Comparison of ENCODE assay signal across 10 cellular contexts in genomic region chr19:16435238-16435911, GRCh38. TPM values are rescaled to one million over a fixed set of nuclear protein-coding genes. Genes with fewer than 3 reads are reported as not detected.
DNase-seq lines count a peak whose midpoint lies in the region; FAIRE-seq and TF ChIP-seq lines count a peak whose summit lies in the region.
"Had no signal": no experiment of that assay in that cellular context is flagged by ENCODE, and none has a peak within 500 bp of the region (broad histone marks: within the 10 kb centered on the region; RNA-seq: fewer than 3 reads in every experiment).

No MANE protein-coding gene starts in this region.

- H3K27ac Mint-ChIP-seq in nephron progenitor cell = peak overlapping the region; percentile 93

- H3K4me3 ChIP-seq in OCI-LY1 (ENCODE audit: low read depth, low read length, poor library complexity, severe bottlenecking) (no peak overlapping the region), fibroblast of lung (replicated peaks in 1 of 4; ENCODE audit: control extremely low read depth in 1 of 4, insufficient read depth in 1 of 4, low read depth in 3 of 4, low read length in 4 of 4) (no peak overlapping the region)

- in situ Hi-C loops in ACHN (cut with HindIII; ENCODE audit: low pct_ligation_motif_present, low pct_unique_long_range_greater_than_20kb, low sequenced_read_pairs) = no loop called here

- H3K27ac ChIP-seq in OCI-LY1 (ENCODE audit: low read depth, low read length, poor library complexity, severe bottlenecking) = peak overlapping the region; percentile 61
- peak overlapping the region; percentile 49 for H3K27ac ChIP-seq in fibroblast of lung (ENCODE audit: insufficient read depth, low read length)

- H3K27me3 ChIP-seq in OCI-LY1 (ENCODE audit: insufficient read depth, low read length) = no peaks in the 10 kb centered on the region
- no peaks in the 10 kb centered on the region for H3K27me3 ChIP-seq in fibroblast of lung (ENCODE audit: control insufficient read depth, insufficient read depth, low read length)

- H3K9me2 ChIP-seq in OCI-LY1 (ENCODE audit: low read depth, low read length) = no peaks in the 10 kb centered on the region

- peaks cover 72% of the 10 kb centered on the region for H3K36me3 Mint-ChIP-seq in nephron progenitor cell (ENCODE audit: low read depth)

- FAIRE-seq in GM12892 (lab: Jason Lieb, UNC) = no peak

- no peaks in the 10 kb centered on the region for H3F3A ChIP-seq in OCI-LY1 (ENCODE audit: insufficient read depth, low read length)

- H2AFZ ChIP-seq in OCI-LY1 (ENCODE audit: low read length) (no peak overlapping the region), fibroblast of lung (ENCODE audit: low read length) (no peak overlapping the region)

- no peaks in the 10 kb centered on the region for H3K9me3 ChIP-seq in OCI-LY1 (ENCODE audit: low read length)
- no peaks in the 10 kb centered on the region for H3K9me3 ChIP-seq in fibroblast of lung (ENCODE audit: control insufficient read depth, insufficient read depth, low read depth, low read length)

- no peaks in the 10 kb centered on the region for H4K20me1 ChIP-seq in OCI-LY1 (ENCODE audit: insufficient read depth, low read length)
- H4K20me1 ChIP-seq in fibroblast of lung (ENCODE audit: control insufficient read depth, extremely low read depth, insufficient read depth, low read length) = no peaks in the 10 kb centered on the region

- DNase-seq in ACHN = peak; percentile 93
- peak; percentile 92 to 97 for DNase-seq in fibroblast of lung (ENCODE audit: low read depth in 2 of 2)
- DNase-seq in nephron progenitor cell = no peak
- no peak for DNase-seq in NCI-H2107 (lab: John Stamatoyannopoulos, UW)
- DNase-seq in UCSD-AML1 (lab: John Stamatoyannopoulos, UW; ENCODE audit: unreplicated experiment) = no peak
- no peak for DNase-seq in ecto neural progenitor cell (ENCODE audit: low spot score)
- DNase-seq in GM12892 (ENCODE audit: insufficient read length) = no peak
- DNase-seq: activated CD8-positive, alpha-beta memory T cell treated with anti-CD3 and anti-CD28 coated beads, Interleukin-2, amount 50 U/mL, for 4 hours; DMS53 had no signal

- no peaks in the 10 kb centered on the region for H3K27me3 Mint-ChIP-seq in nephron progenitor cell (ENCODE audit: low read depth, poor library complexity)

- H3K9me3 Mint-ChIP-seq in nephron progenitor cell = no peaks in the 10 kb centered on the region

- H3K4me2 ChIP-seq in OCI-LY1 (ENCODE audit: low read length) (no peak overlapping the region), fibroblast of lung (ENCODE audit: extremely low read depth, insufficient read depth, low read length) (peak overlapping the region; percentile 37)

- H3K79me2 ChIP-seq in OCI-LY1 (ENCODE audit: insufficient read depth, low read length) (no peaks in the 10 kb centered on the region), fibroblast of lung (ENCODE audit: control insufficient read depth, insufficient read depth, low read length) (no peaks in the 10 kb centered on the region)

- H3K4me1 ChIP-seq in OCI-LY1 (ENCODE audit: insufficient read depth, low read length, severe bottlenecking) = peaks cover 22% of the 10 kb centered on the region
- peaks cover 8% of the 10 kb centered on the region for H3K4me1 ChIP-seq in fibroblast of lung (ENCODE audit: control insufficient read depth, extremely low read depth, insufficient read depth, low read length)

- no peak for TF ChIP-seq CTCF in OCI-LY1 (IDR thresholded peaks at IDR 0.05; ENCODE audit: low read length)
- no peak for TF ChIP-seq CTCF in fibroblast of lung (conservative IDR thresholded peaks at IDR 0.05 in 1 of 2, IDR thresholded peaks at IDR 0.05 in 1 of 2; ENCODE audit: low read depth in 1 of 2, low read length in 2 of 2)
- TF ChIP-seq CTCF in nephron progenitor cell (IDR thresholded peaks at IDR 0.05) = no peak

- no peaks in the 10 kb centered on the region for H3K4me1 Mint-ChIP-seq in nephron progenitor cell

- H3K36me3 ChIP-seq in OCI-LY1 (ENCODE audit: insufficient read depth, low read length) = peaks cover 72% of the 10 kb centered on the region
- H3K36me3 ChIP-seq in fibroblast of lung (ENCODE audit: control insufficient read depth, insufficient read depth, low read length) = peaks cover 3% of the 10 kb centered on the region

- no peak overlapping the region for H3K4me3 Mint-ChIP-seq in nephron progenitor cell

- H3K9ac ChIP-seq in OCI-LY1 (ENCODE audit: low read length) (no peak overlapping the region), fibroblast of lung (ENCODE audit: insufficient read depth, low read length) (no peak overlapping the region)

- no peak for TF ChIP-seq POLR2A in GM12892 (IDR thresholded peaks at IDR 0.05; ENCODE audit: low read depth, low read length)

RNA-seq across cellular contexts. Expression of gene EPS15L1, which starts 36.4 kb away (rescaled TPM):
- total RNA-seq in fibroblast of lung = 8.2 and 10.9 TPM in 2 replicates
- 11.3 and 16.2 TPM in 2 replicates for polyA plus RNA-seq in fibroblast of lung
- polyA plus RNA-seq in fibroblast of lung (2012) = 21.3 and 24.4 TPM in 2 replicates
- polyA minus RNA-seq in fibroblast of lung (ENCODE audit: low replicate concordance) = 22.6 and 23.3 TPM in 2 replicates
- polyA plus RNA-seq in GM12892 (2012; ENCODE audit: missing spikeins) = 24.6 TPM

Comparison
In these comparisons a context has a peak if more than half of its experiments do, and no peak if none do; other contexts are left out.
1. DNase-seq: peak in ACHN (single experiment) and fibroblast of lung (2 of 2); none in nephron progenitor cell (single experiment), NCI-H2107 (single experiment), UCSD-AML1 (single experiment), ecto neural progenitor cell (single experiment) and GM12892 (single experiment).